ENCODE assay signal across 1 cellular context in the genomic region with DNA sequence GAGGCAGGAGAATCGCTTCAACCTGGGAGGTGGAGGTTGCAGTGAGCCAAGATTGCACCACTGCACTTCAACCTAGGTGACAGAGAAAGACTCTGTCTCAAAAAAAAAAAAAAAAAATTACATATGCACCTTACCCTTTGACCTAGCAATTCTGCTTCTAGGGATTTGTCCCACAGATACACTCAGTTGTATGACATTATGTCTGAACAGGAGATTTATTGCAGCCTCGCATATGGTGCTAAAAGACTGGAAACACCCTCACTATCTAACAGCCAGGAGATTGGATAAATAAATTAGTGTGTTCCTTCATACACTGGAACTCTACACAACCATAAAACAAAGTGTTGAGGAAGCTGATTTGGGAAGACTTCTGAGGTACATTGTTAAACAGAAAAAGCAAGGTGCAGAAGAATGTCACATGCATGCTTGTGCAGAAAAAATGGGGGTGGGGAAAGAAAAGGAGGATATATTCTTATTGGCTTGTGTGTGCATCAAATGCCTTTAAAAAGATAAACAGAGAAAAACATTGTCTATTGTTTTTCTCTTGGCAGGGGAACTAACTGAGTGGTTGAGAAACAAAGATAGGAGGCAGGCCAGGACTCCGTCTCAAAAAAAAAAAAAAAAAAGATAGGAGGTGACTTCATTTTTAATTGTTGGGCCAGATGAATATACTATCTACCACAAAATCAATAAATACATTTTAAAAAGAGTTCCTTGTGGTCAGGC.
TF ChIP-seq lines count a peak whose summit lies in the region.

No MANE protein-coding gene starts in this region.

TF ChIP-seq in K562, 482 proteins besides CTCF, POLR2A, EP300 and RAD21 (continues in another document):
- TF ChIP-seq KLF16 (IDR thresholded peaks at IDR 0.05) (no peak), CXXC5 (CRISPR knock-in tag; IDR thresholded peaks at IDR 0.05) (no peak), MBD1 (CRISPR knock-in tag; IDR thresholded peaks at IDR 0.05) (no peak), MCM5 (IDR thresholded peaks at IDR 0.05; ENCODE audit: low read depth) (no peak), NR2C1 (IDR thresholded peaks at IDR 0.05) (peak; percentile 66; the same call in 1 of the 2 replicates), NR2C1 (tag; IDR thresholded peaks at IDR 0.05) (peak; percentile 86), BRCA1 (IDR thresholded peaks at IDR 0.05) (no peak), BRCA1 (CRISPR knock-in tag; IDR thresholded peaks at IDR 0.05) (no peak), CBFA2T2 (conservative IDR thresholded peaks at IDR 0.05) (peak; percentile 34), CEBPB (tag; IDR thresholded peaks at IDR 0.05) (no peak), GATA2 (CRISPR knock-in tag; IDR thresholded peaks at IDR 0.05) (0 out of 2 replicates have a peak, but pooled peaks have one; percentile 8), TAL1 (IDR thresholded peaks at IDR 0.05) (peak; percentile 19; the same call in 1 of the 2 replicates), PRDM10 (IDR thresholded peaks at IDR 0.05; ENCODE audit: partially characterized antibody) (no peak), ZNF384 (IDR thresholded peaks at IDR 0.05; ENCODE audit: low read depth, low read length) (peak; percentile 52; the same call in 1 of the 2 replicates), CHCHD3 (CRISPR knock-in tag; IDR thresholded peaks at IDR 0.05) (no peak), COPS2 (conservative IDR thresholded peaks at IDR 0.05) (no peak), ZNF444 (CRISPR knock-in tag; IDR thresholded peaks at IDR 0.05) (no peak), CBFA2T3 (IDR thresholded peaks at IDR 0.05) (peak; percentile 63), MEIS2 (IDR thresholded peaks at IDR 0.05; ENCODE audit: partially characterized antibody) (peak; percentile 94), SMARCE1 (IDR thresholded peaks at IDR 0.05) (no peak), MAFF (IDR thresholded peaks at IDR 0.05; ENCODE audit: low read length) (no peak), ZEB2 (IDR thresholded peaks at IDR 0.05) (no peak), NR1H2 (CRISPR knock-in tag; IDR thresholded peaks at IDR 0.05) (no peak), RBM15 (IDR thresholded peaks at IDR 0.05; ENCODE audit: insufficient read depth, low read length) (no peak), ETV1 (tag; conservative IDR thresholded peaks at IDR 0.05; ENCODE audit: low read depth) (peak; percentile 53; the same call in 1 of the 2 replicates), GABPA (tag; conservative IDR thresholded peaks at IDR 0.05; ENCODE audit: low read depth) (peak; percentile 38)
- TF ChIP-seq, protein P1, sequence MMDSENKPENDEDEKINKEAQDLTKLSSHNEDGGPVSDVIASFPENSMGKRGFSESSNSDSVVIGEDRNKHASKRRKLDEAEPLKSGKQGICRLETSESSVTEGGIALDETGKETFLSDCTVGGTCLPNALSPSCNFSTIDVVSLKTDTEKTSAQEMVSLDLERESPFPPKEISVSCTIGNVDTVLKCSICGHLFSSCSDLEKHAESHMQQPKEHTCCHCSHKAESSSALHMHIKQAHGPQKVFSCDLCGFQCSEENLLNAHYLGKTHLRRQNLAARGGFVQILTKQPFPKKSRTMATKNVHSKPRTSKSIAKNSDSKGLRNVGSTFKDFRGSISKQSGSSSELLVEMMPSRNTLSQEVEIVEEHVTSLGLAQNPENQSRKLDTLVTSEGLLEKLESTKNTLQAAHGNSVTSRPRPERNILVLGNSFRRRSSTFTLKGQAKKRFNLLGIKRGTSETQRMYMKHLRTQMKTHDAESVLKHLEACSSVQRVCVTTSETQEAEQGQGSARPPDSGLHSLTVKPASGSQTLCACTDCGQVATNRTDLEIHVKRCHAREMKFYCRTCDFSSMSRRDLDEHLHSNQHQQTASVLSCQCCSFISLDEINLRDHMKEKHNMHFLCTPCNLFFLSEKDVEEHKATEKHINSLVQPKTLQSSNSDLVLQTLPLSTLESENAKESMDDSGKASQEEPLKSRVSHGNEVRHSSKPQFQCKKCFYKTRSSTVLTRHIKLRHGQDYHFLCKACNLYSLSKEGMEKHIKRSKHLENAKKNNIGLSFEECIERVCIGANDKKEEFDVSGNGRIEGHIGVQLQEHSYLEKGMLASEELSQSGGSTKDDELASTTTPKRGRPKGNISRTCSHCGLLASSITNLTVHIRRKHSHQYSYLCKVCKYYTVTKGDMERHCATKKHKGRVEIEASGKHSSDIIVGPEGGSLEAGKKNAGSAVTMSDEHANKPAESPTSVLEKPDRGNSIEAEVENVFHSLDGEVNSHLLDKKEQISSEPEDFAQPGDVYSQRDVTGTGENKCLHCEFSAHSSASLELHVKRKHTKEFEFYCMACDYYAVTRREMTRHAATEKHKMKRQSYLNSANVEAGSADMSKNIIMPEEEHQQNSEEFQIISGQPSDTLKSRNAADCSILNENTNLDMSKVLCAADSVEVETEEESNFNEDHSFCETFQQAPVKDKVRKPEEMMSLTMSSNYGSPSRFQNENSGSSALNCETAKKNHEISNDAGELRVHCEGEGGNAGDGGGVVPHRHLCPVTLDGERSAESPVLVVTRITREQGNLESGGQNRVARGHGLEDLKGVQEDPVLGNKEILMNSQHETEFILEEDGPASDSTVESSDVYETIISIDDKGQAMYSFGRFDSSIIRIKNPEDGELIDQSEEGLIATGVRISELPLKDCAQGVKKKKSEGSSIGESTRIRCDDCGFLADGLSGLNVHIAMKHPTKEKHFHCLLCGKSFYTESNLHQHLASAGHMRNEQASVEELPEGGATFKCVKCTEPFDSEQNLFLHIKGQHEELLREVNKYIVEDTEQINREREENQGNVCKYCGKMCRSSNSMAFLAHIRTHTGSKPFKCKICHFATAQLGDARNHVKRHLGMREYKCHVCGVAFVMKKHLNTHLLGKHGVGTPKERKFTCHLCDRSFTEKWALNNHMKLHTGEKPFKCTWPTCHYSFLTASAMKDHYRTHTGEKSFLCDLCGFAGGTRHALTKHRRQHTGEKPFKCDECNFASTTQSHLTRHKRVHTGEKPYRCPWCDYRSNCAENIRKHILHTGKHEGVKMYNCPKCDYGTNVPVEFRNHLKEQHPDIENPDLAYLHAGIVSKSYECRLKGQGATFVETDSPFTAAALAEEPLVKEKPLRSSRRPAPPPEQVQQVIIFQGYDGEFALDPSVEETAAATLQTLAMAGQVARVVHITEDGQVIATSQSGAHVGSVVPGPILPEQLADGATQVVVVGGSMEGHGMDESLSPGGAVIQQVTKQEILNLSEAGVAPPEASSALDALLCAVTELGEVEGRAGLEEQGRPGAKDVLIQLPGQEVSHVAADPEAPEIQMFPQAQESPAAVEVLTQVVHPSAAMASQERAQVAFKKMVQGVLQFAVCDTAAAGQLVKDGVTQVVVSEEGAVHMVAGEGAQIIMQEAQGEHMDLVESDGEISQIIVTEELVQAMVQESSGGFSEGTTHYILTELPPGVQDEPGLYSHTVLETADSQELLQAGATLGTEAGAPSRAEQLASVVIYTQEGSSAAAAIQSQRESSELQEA (IDR thresholded peaks at IDR 0.05; ENCODE audit: low read depth): no peak
- TF ChIP-seq, protein P2, sequence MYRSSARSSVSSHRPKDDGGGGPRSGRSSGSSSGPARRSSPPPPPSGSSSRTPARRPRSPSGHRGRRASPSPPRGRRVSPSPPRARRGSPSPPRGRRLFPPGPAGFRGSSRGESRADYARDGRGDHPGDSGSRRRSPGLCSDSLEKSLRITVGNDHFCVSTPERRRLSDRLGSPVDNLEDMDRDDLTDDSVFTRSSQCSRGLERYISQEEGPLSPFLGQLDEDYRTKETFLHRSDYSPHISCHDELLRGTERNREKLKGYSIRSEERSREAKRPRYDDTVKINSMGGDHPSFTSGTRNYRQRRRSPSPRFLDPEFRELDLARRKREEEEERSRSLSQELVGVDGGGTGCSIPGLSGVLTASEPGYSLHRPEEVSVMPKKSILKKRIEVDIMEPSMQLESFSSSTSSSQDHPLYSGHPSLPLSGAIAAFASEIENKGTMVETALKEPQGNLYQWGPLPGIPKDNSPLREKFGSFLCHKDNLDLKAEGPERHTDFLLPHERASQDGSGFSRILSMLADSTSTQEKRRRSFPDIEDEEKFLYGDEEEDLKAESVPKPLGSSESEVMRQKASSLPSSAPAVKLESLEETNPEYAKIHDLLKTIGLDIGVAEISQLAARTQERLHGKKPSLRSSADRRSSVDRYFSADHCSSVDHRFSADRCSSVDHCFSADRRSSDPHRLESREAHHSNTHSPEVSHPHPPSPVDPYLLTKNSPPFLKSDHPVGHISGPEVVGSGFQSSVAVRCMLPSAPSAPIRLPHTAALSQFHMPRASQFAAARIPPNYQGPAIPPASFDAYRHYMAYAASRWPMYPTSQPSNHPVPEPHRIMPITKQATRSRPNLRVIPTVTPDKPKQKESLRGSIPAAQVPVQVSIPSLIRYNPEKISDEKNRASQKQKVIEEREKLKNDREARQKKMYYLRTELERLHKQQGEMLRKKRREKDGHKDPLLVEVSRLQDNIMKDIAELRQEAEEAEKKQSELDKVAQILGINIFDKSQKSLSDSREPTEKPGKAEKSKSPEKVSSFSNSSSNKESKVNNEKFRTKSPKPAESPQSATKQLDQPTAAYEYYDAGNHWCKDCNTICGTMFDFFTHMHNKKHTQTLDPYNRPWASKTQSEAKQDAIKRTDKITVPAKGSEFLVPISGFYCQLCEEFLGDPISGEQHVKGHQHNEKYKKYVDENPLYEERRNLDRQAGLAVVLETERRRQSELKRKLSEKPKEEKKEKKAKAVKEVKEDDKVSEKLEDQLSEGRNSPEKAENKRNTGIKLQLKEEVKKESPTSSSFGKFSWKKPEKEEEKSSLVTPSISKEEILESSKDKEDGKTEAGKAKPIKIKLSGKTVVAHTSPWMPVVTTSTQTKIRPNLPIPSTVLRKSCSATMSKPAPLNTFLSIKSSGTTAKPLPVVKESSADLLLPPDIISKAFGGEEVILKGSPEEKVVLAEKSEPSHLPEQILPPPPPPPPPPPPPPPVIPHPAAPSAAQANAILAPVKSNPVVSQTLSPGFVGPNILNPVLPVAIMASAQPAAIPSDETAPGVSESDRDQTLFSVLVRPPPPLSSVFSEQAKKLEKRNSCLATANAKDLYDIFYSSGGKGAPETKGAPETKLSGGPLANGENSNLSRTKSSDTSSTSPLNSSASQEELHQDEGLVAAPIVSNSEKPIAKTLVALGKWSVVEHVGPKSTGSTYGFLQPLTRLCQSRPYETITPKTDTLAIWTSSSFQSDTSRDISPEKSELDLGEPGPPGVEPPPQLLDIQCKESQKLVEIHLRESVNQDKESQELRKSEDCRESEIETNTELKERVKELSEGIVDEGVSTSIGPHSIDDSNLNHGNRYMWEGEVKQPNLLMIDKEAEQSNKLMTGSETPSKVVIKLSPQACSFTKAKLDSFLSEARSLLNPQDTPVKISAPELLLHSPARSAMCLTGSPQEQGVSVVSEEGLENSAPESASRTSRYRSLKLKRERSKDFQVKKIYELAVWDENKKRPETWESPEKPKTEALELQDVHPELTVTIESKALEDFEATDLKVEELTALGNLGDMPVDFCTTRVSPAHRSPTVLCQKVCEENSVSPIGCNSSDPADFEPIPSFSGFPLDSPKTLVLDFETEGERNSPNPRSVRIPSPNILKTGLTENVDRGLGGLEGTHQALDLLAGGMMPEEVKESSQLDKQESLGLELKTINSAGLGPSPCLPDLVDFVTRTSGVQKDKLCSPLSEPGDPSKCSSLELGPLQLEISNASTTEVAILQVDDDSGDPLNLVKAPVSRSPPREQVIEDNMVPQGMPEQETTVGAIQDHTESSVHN (IDR thresholded peaks at IDR 0.05; ENCODE audit: borderline replicate concordance in 1 of 2, low read depth in 1 of 2): no peak
- TF ChIP-seq, protein P3, sequence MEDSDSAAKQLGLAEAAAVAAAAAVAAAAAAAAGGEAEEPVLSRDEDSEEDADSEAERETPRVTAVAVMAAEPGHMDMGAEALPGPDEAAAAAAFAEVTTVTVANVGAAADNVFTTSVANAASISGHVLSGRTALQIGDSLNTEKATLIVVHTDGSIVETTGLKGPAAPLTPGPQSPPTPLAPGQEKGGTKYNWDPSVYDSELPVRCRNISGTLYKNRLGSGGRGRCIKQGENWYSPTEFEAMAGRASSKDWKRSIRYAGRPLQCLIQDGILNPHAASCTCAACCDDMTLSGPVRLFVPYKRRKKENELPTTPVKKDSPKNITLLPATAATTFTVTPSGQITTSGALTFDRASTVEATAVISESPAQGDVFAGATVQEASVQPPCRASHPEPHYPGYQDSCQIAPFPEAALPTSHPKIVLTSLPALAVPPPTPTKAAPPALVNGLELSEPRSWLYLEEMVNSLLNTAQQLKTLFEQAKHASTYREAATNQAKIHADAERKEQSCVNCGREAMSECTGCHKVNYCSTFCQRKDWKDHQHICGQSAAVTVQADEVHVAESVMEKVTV (CRISPR knock-in tag; IDR thresholded peaks at IDR 0.05): no peak
- TF ChIP-seq, protein P4, sequence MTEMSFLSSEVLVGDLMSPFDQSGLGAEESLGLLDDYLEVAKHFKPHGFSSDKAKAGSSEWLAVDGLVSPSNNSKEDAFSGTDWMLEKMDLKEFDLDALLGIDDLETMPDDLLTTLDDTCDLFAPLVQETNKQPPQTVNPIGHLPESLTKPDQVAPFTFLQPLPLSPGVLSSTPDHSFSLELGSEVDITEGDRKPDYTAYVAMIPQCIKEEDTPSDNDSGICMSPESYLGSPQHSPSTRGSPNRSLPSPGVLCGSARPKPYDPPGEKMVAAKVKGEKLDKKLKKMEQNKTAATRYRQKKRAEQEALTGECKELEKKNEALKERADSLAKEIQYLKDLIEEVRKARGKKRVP (CRISPR knock-in tag; IDR thresholded peaks at IDR 0.05): no peak
